Comparison of ENCODE assay signal across 8 cellular contexts in genomic region chr6:32700391-32701040, GRCh38. TPM values are rescaled to one million over a fixed set of nuclear protein-coding genes. Genes with fewer than 3 reads are reported as not detected.
A peak's percentile ranks its signal among the peaks of the same experiment; 100 is the strongest.
DNase-seq lines count a peak whose midpoint lies in the region; ATAC-seq and TF ChIP-seq lines count a peak whose summit lies in the region.

No MANE protein-coding gene starts in this region.

- ATAC-seq in activated B cell treated with CpG ODN at 0.5 μM for 24 hours (ENCODE audit: low read depth) (peak; percentile 80), HG03442 (IDR thresholded peaks at IDR 0.05; ENCODE audit: unreplicated experiment) (no peak), HG02588 (IDR thresholded peaks at IDR 0.05; ENCODE audit: unreplicated experiment) (no peak)

- H3K9me3 Mint-ChIP-seq in activated B cell treated with CpG ODN at 0.5 μM for 24 hours: peaks cover 2% of the 10 kb centered on the region

- in situ Hi-C loops in ACHN (cut with HindIII; ENCODE audit: low pct_ligation_motif_present, low pct_unique_long_range_greater_than_20kb, low sequenced_read_pairs): no loop called here

- peaks cover 32% of the 10 kb centered on the region for H3K4me1 Mint-ChIP-seq in activated B cell treated with CpG ODN at 0.5 μM for 24 hours

- no peaks in the 10 kb centered on the region for H3F3A ChIP-seq in neural cell (ENCODE audit: insufficient read depth, low read length, poor library complexity, severe bottlenecking)

- peak overlapping the region; percentile 86 for H3K4me3 Mint-ChIP-seq in activated B cell treated with CpG ODN at 0.5 μM for 24 hours

- no peaks in the 10 kb centered on the region for H3K36me3 Mint-ChIP-seq in activated B cell treated with CpG ODN at 0.5 μM for 24 hours (ENCODE audit: low read depth)

- no peaks in the 10 kb centered on the region for H3K9me3 ChIP-seq in neural cell (ENCODE audit: low read length)

- CTCF ChIA-PET in activated B cell treated with CpG ODN at 0.5 μM for 24 hours (lab: Charles Lee): interaction anchor here (0.6 to 3.3 kb wide), 37 partner anchors 8 to 455 kb away, joined by 3 to 65 read pairs (median 4); partner anchors contain the start of genes HLA-DQB1 and TAP2

- H4K20me1 ChIP-seq in neural cell (ENCODE audit: insufficient read depth): no peaks in the 10 kb centered on the region

- TF ChIP-seq CTCF in GM06990 (IDR thresholded peaks at IDR 0.05; ENCODE audit: insufficient read depth, low read length, poor library complexity, severe bottlenecking) (peak; percentile 53), activated B cell treated with CpG ODN at 0.5 μM for 24 hours (IDR thresholded peaks at IDR 0.05) (peak; percentile 32), fibroblast of pulmonary artery (IDR thresholded peaks at IDR 0.05; ENCODE audit: low read length, missing control alignments) (peak; percentile 75), neural cell (IDR thresholded peaks at IDR 0.05; ENCODE audit: poor library complexity, severe bottlenecking) (peak; percentile 82)

- intact Hi-C loops in activated B cell treated with CpG ODN at 0.5 μM for 24 hours (cut with micrococcal nuclease): loop anchor here (1.0 to 2.0 kb wide), 7 partner anchors 32 to 455 kb away; no protein-coding TSS in a partner anchor

- H3K36me3 ChIP-seq in GM06990 (ENCODE audit: control insufficient read depth, insufficient read depth, low read length) (no peaks in the 10 kb centered on the region), neural cell (ENCODE audit: insufficient read depth, low read length) (no peaks in the 10 kb centered on the region)

- no peak overlapping the region for H2AFZ ChIP-seq in neural cell (ENCODE audit: low read depth, low read length)

- DNase-seq in ACHN: peak; percentile 47
- DNase-seq in GM06990 (ENCODE audit: extremely low read depth, insufficient read length): no peak
- DNase-seq in NCI-H2171 (lab: John Stamatoyannopoulos, UW): peak; percentile 12
- no peak for DNase-seq in activated B cell treated with CpG ODN at 0.5 μM for 24 hours
- DNase-seq in fibroblast of pulmonary artery (ENCODE audit: low read depth): peak; percentile 80

- no peak overlapping the region for H3K27ac ChIP-seq in neural cell (ENCODE audit: low read length)

- no peaks in the 10 kb centered on the region for H3K27me3 ChIP-seq in GM06990 (replicated peaks; ENCODE audit: control insufficient read depth, insufficient read depth, low read length)
- H3K27me3 ChIP-seq in neural cell (ENCODE audit: insufficient read depth, low read depth, low read length): no peaks in the 10 kb centered on the region

- H3K27me3 Mint-ChIP-seq in activated B cell treated with CpG ODN at 0.5 μM for 24 hours: no peaks in the 10 kb centered on the region

- H3K9ac ChIP-seq in neural cell (ENCODE audit: low read length): no peak overlapping the region

- no peak for TF ChIP-seq EP300 in neural cell (conservative IDR thresholded peaks at IDR 0.05; ENCODE audit: poor library complexity, severe bottlenecking)

- TF ChIP-seq RAD21 in neural cell (conservative IDR thresholded peaks at IDR 0.05): peak; percentile 88

- H3K79me2 ChIP-seq in neural cell (replicated peaks; ENCODE audit: insufficient read depth, low read length): no peaks in the 10 kb centered on the region

- POLR2A ChIA-PET in activated B cell treated with CpG ODN at 0.5 μM for 24 hours (lab: Charles Lee): interaction anchor here (0.5 to 1.8 kb wide), 19 partner anchors 8 to 1197 kb away, joined by 3 to 12 read pairs (median 5); partner anchors contain the start of genes HLA-DQB1, HLA-DRA, PSMB8 and TAP2

- H3K27ac Mint-ChIP-seq in activated B cell treated with CpG ODN at 0.5 μM for 24 hours: peak overlapping the region; percentile 91

- no peaks in the 10 kb centered on the region for H3K9me2 ChIP-seq in neural cell (ENCODE audit: insufficient read depth, low read length)

- no peak overlapping the region; the same call in 1 of the 2 replicates for H3K4me3 ChIP-seq in GM06990 (replicated peaks; ENCODE audit: low read depth, low read length)
- H3K4me3 ChIP-seq in fibroblast of pulmonary artery (replicated peaks; ENCODE audit: low read depth, low read length): no peak overlapping the region
- H3K4me3 ChIP-seq in neural cell (ENCODE audit: low read length): no peak overlapping the region

- no peak overlapping the region for H3K4me2 ChIP-seq in neural cell (ENCODE audit: low read length)

TF ChIP-seq in neural cell, 6 proteins besides CTCF, POLR2A, EP300 and RAD21:
- TF ChIP-seq TAF1 (IDR thresholded peaks at IDR 0.05; ENCODE audit: low read depth) (no peak), SMC3 (conservative IDR thresholded peaks at IDR 0.05; ENCODE audit: poor library complexity) (peak; percentile 92), REST (IDR thresholded peaks at IDR 0.05; ENCODE audit: borderline replicate concordance) (no peak)

RNA-seq across cellular contexts. Expression of gene HLA-DQB1, which starts 34.1 kb away (rescaled TPM):
- total RNA-seq in activated B cell treated with CpG ODN at 0.5 μM for 24 hours: 262 and 310 TPM in 2 replicates
- polyA plus RNA-seq in neural cell: not detected in 2 replicates
- not detected in 2 replicates for polyA minus RNA-seq in neural cell

RNA-seq across cellular contexts. Expression of gene HLA-DQA2, which starts 40.7 kb away (rescaled TPM):
- total RNA-seq in activated B cell treated with CpG ODN at 0.5 μM for 24 hours: 231 and 237 TPM in 2 replicates
- polyA plus RNA-seq in neural cell: not detected in 2 replicates
- polyA minus RNA-seq in neural cell: not detected in 2 replicates

Comparison
In these comparisons a context has a peak if more than half of its experiments do, and no peak if none do; other contexts are left out.
1. DNase-seq: peak in ACHN (single experiment), NCI-H2171 (single experiment) and fibroblast of pulmonary artery (single experiment); none in GM06990 (single experiment) and activated B cell treated with CpG ODN at 0.5 μM for 24 hours (single experiment).
2. CTCF ChIP-seq: peak in every context shown above with its lines; median percentile 82 in neural cell; 75 in fibroblast of pulmonary artery; 53 in GM06990; 32 in activated B cell treated with CpG ODN at 0.5 μM for 24 hours.